Comparison of ENCODE assay signal across 20 cellular contexts in the genomic region with DNA sequence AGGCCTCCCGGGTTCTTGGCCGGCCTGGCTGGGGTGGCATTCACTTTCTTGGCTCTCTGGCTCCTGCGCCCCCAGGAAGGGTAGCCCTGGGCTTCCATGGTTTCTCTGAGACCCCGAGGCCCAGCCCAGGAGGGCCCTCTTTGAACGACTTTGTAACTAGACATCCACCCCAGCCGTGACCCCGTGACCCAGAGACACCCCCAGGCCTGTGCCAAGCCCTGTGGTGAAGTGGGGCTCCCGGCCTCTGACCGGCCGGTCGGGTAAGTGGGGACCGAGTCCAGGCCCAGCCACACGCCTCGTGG.
DNase-seq lines count a peak whose midpoint lies in the region; ATAC-seq and TF ChIP-seq lines count a peak whose summit lies in the region.
"Had no signal": no experiment of that assay in that cellular context is flagged by ENCODE, and none has a peak within 500 bp of the region (broad histone marks: within the 10 kb centered on the region; RNA-seq: fewer than 3 reads in every experiment).

No MANE protein-coding gene starts in this region.

- H3K9me3 ChIP-seq in HUES48 (ENCODE audit: control insufficient read depth, insufficient read depth, low read length) (no peaks in the 10 kb centered on the region), lower lobe of right lung (no peaks in the 10 kb centered on the region), Karpas-422 (ENCODE audit: low read length) (no peaks in the 10 kb centered on the region)

- H3K4me1 ChIP-seq in HUES48 (ENCODE audit: control insufficient read depth, insufficient read depth, low read length) (no peaks in the 10 kb centered on the region), lower lobe of right lung (peaks cover 35% of the 10 kb centered on the region), Karpas-422 (ENCODE audit: low read length) (no peaks in the 10 kb centered on the region)

- peak overlapping the region; percentile 42 for H3K27ac ChIP-seq in HUES48 (ENCODE audit: low read depth, low read length)
- peak overlapping the region; percentile 81 to 82 for H3K27ac ChIP-seq in coronary artery
- no peak overlapping the region for H3K27ac ChIP-seq in lower lobe of right lung
- peak overlapping the region; percentile 93 for H3K27ac ChIP-seq in substantia nigra (ENCODE audit: low read depth, low read length, poor library complexity, severe bottlenecking)
- no peak overlapping the region for H3K27ac ChIP-seq in Karpas-422 (ENCODE audit: low read length)

- peaks cover 39% of the 10 kb centered on the region for H3K36me3 ChIP-seq in HUES48 (ENCODE audit: control insufficient read depth, insufficient read depth, low read length)
- H3K36me3 ChIP-seq in lower lobe of right lung = no peaks in the 10 kb centered on the region
- H3K36me3 ChIP-seq in Karpas-422 (ENCODE audit: insufficient read depth, low read length) = no peaks in the 10 kb centered on the region

- H3K9ac ChIP-seq in HUES48 (ENCODE audit: low read depth, low read length) = no peak overlapping the region
- no peak overlapping the region for H3K9ac ChIP-seq in Karpas-422 (ENCODE audit: low read length)

- H4K20me1 ChIP-seq in Karpas-422 (ENCODE audit: insufficient read depth, low read depth, low read length) = no peaks in the 10 kb centered on the region

- H3K27me3 ChIP-seq in HUES48 (ENCODE audit: control insufficient read depth, insufficient read depth, low read length) (no peaks in the 10 kb centered on the region), lower lobe of right lung (ENCODE audit: low read depth) (no peaks in the 10 kb centered on the region), Karpas-422 (ENCODE audit: low read length) (no peaks in the 10 kb centered on the region)

- TF ChIP-seq CTCF in coronary artery (IDR thresholded peaks at IDR 0.05) = no peak
- TF ChIP-seq CTCF in lower lobe of right lung (IDR thresholded peaks at IDR 0.05) = no peak

- H3K4me3 ChIP-seq in HUES48 (ENCODE audit: low read depth, low read length) (no peak overlapping the region), coronary artery (no peak overlapping the region), lower lobe of right lung (no peak overlapping the region), Karpas-422 (ENCODE audit: low read length) (no peak overlapping the region)

- no peak overlapping the region for H2AFZ ChIP-seq in Karpas-422 (ENCODE audit: low read length)

- DNase-seq in coronary artery (ENCODE audit: low spot score) = no peak
- DNase-seq in lower lobe of right lung = peak; percentile 32
- DNase-seq in substantia nigra (lab: John Stamatoyannopoulos, UW) = no peak
- DNase-seq in NCI-H510A (lab: John Stamatoyannopoulos, UW) = no peak
- no peak for DNase-seq in G401 (ENCODE audit: low spot score)
- DNase-seq in DMS53 (lab: John Stamatoyannopoulos, UW) = no peak
- DNase-seq in Karpas-422 = no peak
- DNase-seq: activated CD4-positive, alpha-beta memory T cell treated with anti-CD3 and anti-CD28 coated beads for 36 hours; activated CD4-positive, CD25-positive, alpha-beta regulatory T cell treated with anti-CD3 and anti-CD28 coated beads, Interleukin-2, amount 50 U/mL, for 72 hours; activated CD8-positive, alpha-beta memory T cell treated with anti-CD3 and anti-CD28 coated beads, Interleukin-2, amount 50 U/mL, for 48 hours; activated naive CD4-positive, alpha-beta T cell treated with anti-CD3 and anti-CD28 coated beads for 36 hours; CD4-positive, alpha-beta memory T cell; cerebellar nuclear complex; naive thymus-derived CD4-positive, alpha-beta T cell; NCI-H1105; NCI-H2081; NCI-H345; stimulated activated naive B cell treated with anti-CD40 and anti-IgM and Interleukin-4, amounts not matched to agents 10 μg/mL and 1 μg/mL and 100 μg/mL, for 72 hours had no signal

- intact Hi-C loops in lower lobe of right lung (cut with DNase I) = no loop called here

- in situ Hi-C loops in G401 (cut with HindIII; ENCODE audit: low sequenced_read_pairs) = no loop called here

- H3K9me2 ChIP-seq in Karpas-422 (replicated peaks; ENCODE audit: insufficient read depth, low read length) = no peaks in the 10 kb centered on the region

- no peak overlapping the region for H3K4me2 ChIP-seq in Karpas-422 (ENCODE audit: low read depth, low read length, poor library complexity, severe bottlenecking)

- no peaks in the 10 kb centered on the region for H3K79me2 ChIP-seq in Karpas-422 (ENCODE audit: low read length)

- ATAC-seq in lower lobe of right lung = no peak
- ATAC-seq: left ventricle myocardium superior; naive thymus-derived CD4-positive, alpha-beta T cell; stimulated activated naive B cell treated with anti-CD40 and anti-IgM and Interleukin-4, amounts not matched to agents 10 μg/mL and 1 μg/mL and 100 μg/mL, for 72 hours had no signal

Comparison
In these comparisons a context has a peak if more than half of its experiments do, and no peak if none do; other contexts are left out.
1. H3K27ac ChIP-seq: peak in HUES48 (single experiment), coronary artery (2 of 2) and substantia nigra (single experiment); none in lower lobe of right lung (single experiment) and Karpas-422 (single experiment).